9 cellular contexts compared by ENCODE assay signal in the genomic region with DNA sequence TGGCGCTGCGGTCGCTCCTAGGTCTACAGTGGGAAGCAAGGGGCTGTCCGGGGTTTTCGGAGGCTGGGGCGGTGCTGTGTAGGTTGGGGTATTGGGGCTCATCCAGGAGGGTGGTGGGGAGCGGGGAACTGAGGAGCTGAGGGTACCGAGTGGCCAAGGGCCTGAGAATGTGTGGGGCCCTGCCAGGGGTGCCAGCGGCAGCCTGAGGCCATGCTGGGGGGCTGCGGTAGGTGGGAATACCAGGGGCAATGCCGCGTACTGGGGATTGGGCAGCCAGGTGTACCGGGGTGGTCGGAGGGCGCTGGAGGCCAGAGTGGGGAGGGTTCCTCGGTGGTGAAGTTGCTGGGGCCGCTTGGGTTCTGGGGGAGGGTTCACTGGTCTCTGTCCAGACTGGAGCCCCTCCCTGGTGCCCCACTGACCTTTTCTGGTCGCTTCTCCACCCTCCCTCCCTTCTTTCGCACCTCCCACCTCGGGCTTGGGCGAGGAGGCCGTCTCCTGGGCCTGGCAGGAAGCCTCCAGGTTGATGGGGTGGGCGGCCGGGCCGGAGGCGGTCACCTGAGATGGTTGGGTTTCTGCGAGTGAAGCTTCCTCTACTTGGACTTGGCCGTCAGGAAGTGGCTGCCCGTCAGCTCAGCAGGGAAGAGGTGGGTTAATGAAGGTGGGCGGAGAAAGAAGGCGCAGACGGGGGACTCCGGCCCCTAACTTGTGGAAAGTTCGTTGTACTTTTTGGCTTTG. TPM values are rescaled to one million over a fixed set of nuclear protein-coding genes. Genes with fewer than 3 reads are reported as not detected.
DNase-seq lines count a peak whose midpoint lies in the region; ATAC-seq and TF ChIP-seq lines count a peak whose summit lies in the region.
"Had no signal": no experiment of that assay in that cellular context is flagged by ENCODE, and none has a peak within 500 bp of the region (broad histone marks: within the 10 kb centered on the region; RNA-seq: fewer than 3 reads in every experiment).

No MANE protein-coding gene starts in this region.

- H3K9me3 ChIP-seq in GM23248 (ENCODE audit: low read depth) (no peaks in the 10 kb centered on the region), PC-9 (ENCODE audit: insufficient read depth, low read depth) (no peaks in the 10 kb centered on the region), mononuclear cell (ENCODE audit: low read depth, low read length) (no peaks in the 10 kb centered on the region)

- DNase-seq in NOMO-1 treated with DMSO at 0.1 percent for 48 hours (lab: John Stamatoyannopoulos, UW; ENCODE audit: unreplicated experiment) (peak; percentile 53), NOMO-1 treated with dmso at 0.1 percent for 144 hours (lab: John Stamatoyannopoulos, UW; ENCODE audit: unreplicated experiment) (no peak), GM23248 (peak; percentile 55), PC-9 (peak in 1 of 2 experiments; percentile 43), dorsolateral prefrontal cortex (peak in 2 of 10 donors; percentile 34 to 42), NCI-H526 treated with DMSO at 0.1 percent for 48 hours (lab: John Stamatoyannopoulos, UW) (no peak)

- 1% methylated on average over 25 to 32 of the region's 34 CpGs for WGBS in GM23248 (ENCODE audit: low coverage in 1 of 2, low lambda C conversion rate in 2 of 2, missing lambda C conversion rate in 2 of 2), 2 experiments

- no peak for TF ChIP-seq CTCF in PC-9 (conservative IDR thresholded peaks at IDR 0.05)
- no peak for TF ChIP-seq CTCF in dorsolateral prefrontal cortex (IDR thresholded peaks at IDR 0.05 in 54 of 56, conservative IDR thresholded peaks at IDR 0.05 in 2 of 56; ENCODE audit: low read depth in 1 of 56, partially characterized antibody in 56 of 56)

- 0 out of 2 replicates have a peak, but pooled peaks cover 5% of the 10 kb centered on the region for H3F3A ChIP-seq in GM23248 (ENCODE audit: insufficient read depth)
- H3F3A ChIP-seq in PC-9 (ENCODE audit: insufficient read depth, low read depth), result peaks cover 12% of the 10 kb centered on the region; the same call in 1 of the 2 replicates

- H3K4me2 ChIP-seq in GM23248 (ENCODE audit: unreplicated experiment) (peak overlapping the region; percentile 94), PC-9 (peak overlapping the region; percentile 87)

- no peak for ATAC-seq in GM21737 (IDR thresholded peaks at IDR 0.05; ENCODE audit: unreplicated experiment)

- H3K9ac ChIP-seq in GM23248, result peak overlapping the region; percentile 98

- H3K4me1 ChIP-seq in GM23248 (ENCODE audit: insufficient read depth), result peaks cover 3% of the 10 kb centered on the region; the same call in 1 of the 2 replicates
- peaks cover 6% of the 10 kb centered on the region; the same call in 1 of the 2 replicates for H3K4me1 ChIP-seq in PC-9 (replicated peaks; ENCODE audit: insufficient read depth)
- H3K4me1 ChIP-seq in mononuclear cell (ENCODE audit: insufficient read depth, low read length), result peaks cover 23% of the 10 kb centered on the region

- CTCF ChIA-PET in PC-9 (lab: Charles Lee), result no interaction called here

- H3K36me3 ChIP-seq in GM23248 (ENCODE audit: low read depth), result peaks cover 7% of the 10 kb centered on the region; the same call in 1 of the 2 replicates
- no peaks in the 10 kb centered on the region for H3K36me3 ChIP-seq in PC-9 (ENCODE audit: low read depth)

- H3K79me2 ChIP-seq in GM23248 (ENCODE audit: insufficient read depth), result peaks cover 57% of the 10 kb centered on the region
- peaks cover 47% of the 10 kb centered on the region for H3K79me2 ChIP-seq in PC-9 (ENCODE audit: low read depth)

- H3K4me3 ChIP-seq in GM23248 (peak overlapping the region; percentile 92), PC-9 (peak overlapping the region; percentile 95), dorsolateral prefrontal cortex (peak overlapping the region; percentile 53 to 91 (median 75)), mononuclear cell (ENCODE audit: low read length) (peak overlapping the region; percentile 74)

- intact Hi-C loops in PC-9 (cut with micrococcal nuclease; ENCODE audit: unreplicated experiment), result loop anchor here (5.0 kb wide), 1 partner anchor 140 kb away; a partner anchor contains a TSS
- intact Hi-C loops in dorsolateral prefrontal cortex (cut with DNase I), result loop anchor here (5.0 to 10.0 kb wide), 3 partner anchors 140 to 200 kb away; a partner anchor contains a TSS

- no peaks in the 10 kb centered on the region for H4K20me1 ChIP-seq in GM23248 (ENCODE audit: insufficient read depth)
- peaks cover 31% of the 10 kb centered on the region for H4K20me1 ChIP-seq in PC-9 (ENCODE audit: insufficient read depth)

- H2AFZ ChIP-seq in GM23248, result peak overlapping the region; percentile 21
- 0 out of 2 replicates have a peak overlapping the region, but pooled peaks have one; percentile 43 for H2AFZ ChIP-seq in PC-9

- H3K9me2 ChIP-seq in GM23248 (ENCODE audit: insufficient read depth) (no peaks in the 10 kb centered on the region), PC-9 (ENCODE audit: insufficient read depth) (no peaks in the 10 kb centered on the region)

- H3K27ac ChIP-seq in GM23248 (peak overlapping the region; percentile 80), PC-9 (peak overlapping the region; percentile 44), dorsolateral prefrontal cortex (peak overlapping the region in 13 of 59 donors; percentile 26 to 82 (median 71))

- H3K27me3 ChIP-seq in GM23248 (replicated peaks; ENCODE audit: insufficient read depth) (no peaks in the 10 kb centered on the region), PC-9 (ENCODE audit: insufficient read depth, low read depth) (no peaks in the 10 kb centered on the region), dorsolateral prefrontal cortex (no peaks in the 10 kb centered on the region), mononuclear cell (ENCODE audit: insufficient read depth, low read length) (no peaks in the 10 kb centered on the region)

- BruUV-seq in PC-9 (replicated peaks; lab: Mats Ljungman, UMichigan), result no TSS peak

- POLR2A ChIA-PET in PC-9 (lab: Charles Lee; ENCODE audit: unreplicated experiment), result no interaction called here

- in situ Hi-C loops in GM23248 (cut with MboI), result no loop called here

RNA-seq across cellular contexts. Expression of a gene that starts 0.9 kb away (rescaled TPM):
- 21.8 and 23.3 TPM in 2 replicates for total RNA-seq in GM23248 (2014; rRNA removed; shearing (Covaris generic))
- polyA plus RNA-seq in GM23248 (2016; fragmentation: Nextera tagmentation; extraction: Ambion mirVana), result 11.2 and 11.6 TPM in 2 replicates
- total RNA-seq in PC-9 (2021) (28.3 and 29.2 TPM in 2 replicates), dorsolateral prefrontal cortex (10 to 100 TPM; 16.7 to 45.7 (median 25.2) TPM), mononuclear cell (73.0 TPM)

RNA-seq across cellular contexts. Expression of a gene that starts 22.6 kb away (rescaled TPM):
- total RNA-seq in GM23248 (2014; rRNA removed; shearing (Covaris generic)), result not detected in 2 replicates
- not detected in 2 replicates for polyA plus RNA-seq in GM23248 (2016; fragmentation: Nextera tagmentation; extraction: Ambion mirVana)
- not detected in 2 replicates for total RNA-seq in PC-9 (2021)
- 1 to 10 TPM in 26 of 120 experiments, under 1 TPM in 27, not detected in 67; 0.40 to 2.1 (median 0.99) TPM for total RNA-seq in dorsolateral prefrontal cortex
- 0.73 TPM for total RNA-seq in mononuclear cell
- total RNA-seq: glomerular endothelial cell had no signal

RNA-seq across cellular contexts. Expression of a gene that starts 55.3 kb away (rescaled TPM):
- not detected in 2 replicates for total RNA-seq in GM23248 (2014; rRNA removed; shearing (Covaris generic))
- polyA plus RNA-seq in GM23248 (2016; fragmentation: Nextera tagmentation; extraction: Ambion mirVana), result 0.04 TPM in 1 of 2 replicates, not detected in the other
- not detected in 2 replicates for total RNA-seq in PC-9 (2021)
- total RNA-seq in dorsolateral prefrontal cortex, result 1 to 10 TPM in 1 of 120 experiments, under 1 TPM in 80, not detected in 39; 0.10 to 1.3 (median 0.23) TPM
- 75.1 TPM for total RNA-seq in mononuclear cell

Comparison
In these comparisons a context has a peak if more than half of its experiments do, and no peak if none do; other contexts are left out.
1. DNase-seq: peak in NOMO-1 treated with DMSO at 0.1 percent for 48 hours (single experiment) and GM23248 (single experiment); none in NOMO-1 treated with dmso at 0.1 percent for 144 hours (single experiment) and NCI-H526 treated with DMSO at 0.1 percent for 48 hours (single experiment).
2. RNA of a gene that starts 55.3 kb away (total RNA-seq): 75.1 TPM in mononuclear cell (single experiment); 0.10 to 1.3 TPM in dorsolateral prefrontal cortex, not detected in GM23248 and not detected in PC-9; every median in the first group is over 10 times any median in the second.
3. Peak in every context shown above with its lines, with median percentiles within 50 percentile points of each other: H3K4me3 ChIP-seq.